Comparison of ENCODE assay signal across 16 cellular contexts in genomic region chr11:16778876-16779275, GRCh38.
"Had no signal": no experiment of that assay in that cellular context is flagged by ENCODE, and none has a peak within 500 bp of the region (broad histone marks: within the 10 kb centered on the region; RNA-seq: fewer than 3 reads in every experiment).

No MANE protein-coding gene starts in this region.

- H3K27ac Mint-ChIP-seq: immature natural killer cell, naive B cell, nephron had no signal

- DNase-seq: cerebellar nuclear complex; foreskin keratinocyte; immature natural killer cell; left cardiac atrium; left ventricle myocardium inferior; mesenchymal stem cell; naive B cell; posterior cingulate gyrus; stimulated activated CD4-positive, alpha-beta T cell treated with anti-CD3 and anti-CD28 coated beads, Interleukin-2, amount 100 ng/mL, for 48 hours; stimulated activated naive CD4-positive, alpha-beta T cell treated with Interleukin-2 at 50 U/mL for 16 hours; thyroid gland had no signal

- H3K4me3 Mint-ChIP-seq: dendritic cell treated with granulocyte-macrophage colony-stimulating factor and Interleukin-4, amounts not matched to agents 40 ng/mL and 50 ng/mL, for 4 days; immature natural killer cell; nephron had no signal

- H3K36me3 Mint-ChIP-seq: immature natural killer cell, naive B cell had no signal

- H3K4me1 Mint-ChIP-seq: immature natural killer cell, naive B cell had no signal

- H3K9me3 Mint-ChIP-seq: dendritic cell treated with granulocyte-macrophage colony-stimulating factor and Interleukin-4, amounts not matched to agents 40 ng/mL and 50 ng/mL, for 4 days; immature natural killer cell; naive B cell; nephron had no signal

- H3K9me3 ChIP-seq: left ventricle myocardium inferior, right atrium auricular region, suprapubic skin, thyroid gland had no signal

- H3K36me3 ChIP-seq: right atrium auricular region, suprapubic skin, thyroid gland had no signal

- H3K4me3 ChIP-seq: left ventricle myocardium inferior, lung, right atrium auricular region, suprapubic skin, thyroid gland had no signal

- H3K27me3 ChIP-seq: right atrium auricular region, suprapubic skin, thyroid gland had no signal

- H3K27me3 Mint-ChIP-seq: dendritic cell treated with granulocyte-macrophage colony-stimulating factor and Interleukin-4, amounts not matched to agents 40 ng/mL and 50 ng/mL, for 4 days; naive B cell had no signal

- H3K27ac ChIP-seq: foreskin keratinocyte, left ventricle myocardium inferior, right atrium auricular region, suprapubic skin, thyroid gland had no signal
